In genomic region chr1:10196991-10197390, GRCh38 we compare ENCODE assay signal across 1 cellular context.
TF ChIP-seq lines count a peak whose summit lies in the region.

No MANE protein-coding gene starts in this region.

TF ChIP-seq in SK-N-SH treated with all-trans-retinoic acid at 6 μM for 48 hours, 23 proteins besides CTCF, POLR2A, EP300 and RAD21:
- TF ChIP-seq CREB5 (CRISPR knock-in tag; IDR thresholded peaks at IDR 0.05; ENCODE audit: low read depth) (0 out of 2 replicates have a peak, but pooled peaks have one; percentile 32), ISL1 (CRISPR knock-in tag; IDR thresholded peaks at IDR 0.05) (peak; percentile 99), SNAI2 (CRISPR knock-in tag; IDR thresholded peaks at IDR 0.05) (no peak)
